Comparison of ENCODE assay signal across 1 cellular context in genomic region chr3:37702478-37703154, GRCh38.
TF ChIP-seq lines count a peak whose summit lies in the region.

No MANE protein-coding gene starts in this region.

TF ChIP-seq in GM23338, 12 proteins besides CTCF, POLR2A, EP300 and RAD21 (continued from another document):
- TF ChIP-seq ZNF462 (CRISPR knock-in tag; IDR thresholded peaks at IDR 0.05) (no peak), REST (IDR thresholded peaks at IDR 0.05; ENCODE audit: unreplicated experiment) (no peak), ZNF331 (CRISPR knock-in tag; IDR thresholded peaks at IDR 0.05; ENCODE audit: low read depth) (no peak), STAT1 (IDR thresholded peaks at IDR 0.05; ENCODE audit: unreplicated experiment) (no peak), NANOG (IDR thresholded peaks at IDR 0.05; ENCODE audit: borderline replicate concordance) (no peak), JUNB (IDR thresholded peaks at IDR 0.05; ENCODE audit: unreplicated experiment) (no peak), ETS1 (IDR thresholded peaks at IDR 0.05) (no peak)
TF ChIP-seq in GM23338: peak in this region for 0.
